In the genomic region with DNA sequence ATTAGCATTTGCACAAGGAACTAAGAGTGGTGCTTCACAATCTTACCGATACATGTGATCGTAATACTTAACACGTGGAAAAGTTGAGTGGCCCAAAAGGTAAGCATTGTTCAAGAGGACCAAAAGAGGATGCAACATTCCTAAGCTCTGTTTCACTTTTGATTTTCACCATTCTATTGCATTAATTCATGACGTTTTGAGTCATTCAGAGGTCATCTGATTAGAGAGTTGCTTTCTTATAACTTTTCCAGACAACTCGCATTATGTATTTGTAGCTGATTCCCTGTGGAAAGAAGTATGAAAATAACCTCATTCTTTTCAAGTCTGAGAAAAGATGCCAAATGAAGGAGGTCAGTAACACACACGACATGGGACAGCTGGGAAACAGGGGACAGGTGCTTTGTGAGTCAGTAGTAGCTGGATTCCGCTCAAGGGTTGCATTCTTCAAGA, we compare ENCODE assay signal across 14 cellular contexts.
DNase-seq lines count a peak whose midpoint lies in the region; ATAC-seq and TF ChIP-seq lines count a peak whose summit lies in the region.
"Had no signal": no experiment of that assay in that cellular context is flagged by ENCODE, and none has a peak within 500 bp of the region (broad histone marks: within the 10 kb centered on the region; RNA-seq: fewer than 3 reads in every experiment).

No MANE protein-coding gene starts in this region.

- H3K4me1 ChIP-seq in skeletal muscle satellite cell (ENCODE audit: control insufficient read depth, insufficient read depth, low read length): peaks cover 39% of the 10 kb centered on the region

- peak overlapping the region; percentile 31 for H3K9ac ChIP-seq in skeletal muscle satellite cell (ENCODE audit: low read depth, low read length)

- peaks cover 10% of the 10 kb centered on the region for H3K9me3 ChIP-seq in skeletal muscle satellite cell (replicated peaks; ENCODE audit: low read length)

- peak; percentile 95 for DNase-seq in HS-5 (ENCODE audit: low read depth)
- DNase-seq in fibroblast of peridontal ligament (ENCODE audit: extremely low read depth): peak; percentile 48
- DNase-seq in central memory CD4-positive, alpha-beta T cell: no peak
- DNase-seq: activated naive CD4-positive, alpha-beta T cell; CD8-positive, alpha-beta T cell; GDM1; Kasumi-1; NCI-H2029 treated with DMSO at 0.1 percent for 48 hours; NCI-H69 had no signal

- H3K4me3 ChIP-seq in skeletal muscle satellite cell (ENCODE audit: low read length): no peak overlapping the region
- H3K4me3 ChIP-seq: skin epidermis had no signal

- ATAC-seq in SK-N-SH treated with all-trans-retinoic acid at 6 μM for 48 hours: peak; percentile 56
- ATAC-seq in HG03342 (IDR thresholded peaks at IDR 0.05; ENCODE audit: unreplicated experiment): no peak
- ATAC-seq in GM21423 (IDR thresholded peaks at IDR 0.05; ENCODE audit: unreplicated experiment): no peak
- ATAC-seq: CD8-positive, alpha-beta T cell had no signal

- no peaks in the 10 kb centered on the region for H3K27me3 ChIP-seq in skeletal muscle satellite cell (ENCODE audit: control insufficient read depth, insufficient read depth, low read length)

- peak overlapping the region; percentile 41 for H3K4me2 ChIP-seq in skeletal muscle satellite cell (ENCODE audit: low read length)

- no peaks in the 10 kb centered on the region for H3K36me3 ChIP-seq in skeletal muscle satellite cell (ENCODE audit: insufficient read depth, low read length)

TF ChIP-seq in SK-N-SH treated with all-trans-retinoic acid at 6 μM for 48 hours, 23 proteins besides CTCF, POLR2A, EP300 and RAD21:
- TF ChIP-seq RARB (CRISPR knock-in tag; IDR thresholded peaks at IDR 0.05) (no peak), ISL1 (CRISPR knock-in tag; IDR thresholded peaks at IDR 0.05) (peak; percentile 47; the same call in 1 of the 2 replicates), TCF4 (CRISPR knock-in tag; IDR thresholded peaks at IDR 0.05; ENCODE audit: borderline replicate concordance) (no peak), PPARA (CRISPR knock-in tag; IDR thresholded peaks at IDR 0.05; ENCODE audit: borderline replicate concordance) (no peak), OSR1 (CRISPR knock-in tag; IDR thresholded peaks at IDR 0.05) (no peak), ZNF8 (CRISPR knock-in tag; IDR thresholded peaks at IDR 0.05) (no peak), ZFP3 (CRISPR knock-in tag; IDR thresholded peaks at IDR 0.05) (no peak), ESRRG (CRISPR knock-in tag; IDR thresholded peaks at IDR 0.05) (no peak), ZFP30 (CRISPR knock-in tag; IDR thresholded peaks at IDR 0.05) (no peak), SNAI2 (CRISPR knock-in tag; IDR thresholded peaks at IDR 0.05) (peak; percentile 74; the same call in 1 of the 2 replicates), ARNTL (CRISPR knock-in tag; IDR thresholded peaks at IDR 0.05; ENCODE audit: borderline replicate concordance, low read depth) (no peak), CSDC2 (CRISPR knock-in tag; IDR thresholded peaks at IDR 0.05) (0 out of 2 replicates have a peak, but pooled peaks have one; percentile 83)
- TF ChIP-seq, protein P1, sequence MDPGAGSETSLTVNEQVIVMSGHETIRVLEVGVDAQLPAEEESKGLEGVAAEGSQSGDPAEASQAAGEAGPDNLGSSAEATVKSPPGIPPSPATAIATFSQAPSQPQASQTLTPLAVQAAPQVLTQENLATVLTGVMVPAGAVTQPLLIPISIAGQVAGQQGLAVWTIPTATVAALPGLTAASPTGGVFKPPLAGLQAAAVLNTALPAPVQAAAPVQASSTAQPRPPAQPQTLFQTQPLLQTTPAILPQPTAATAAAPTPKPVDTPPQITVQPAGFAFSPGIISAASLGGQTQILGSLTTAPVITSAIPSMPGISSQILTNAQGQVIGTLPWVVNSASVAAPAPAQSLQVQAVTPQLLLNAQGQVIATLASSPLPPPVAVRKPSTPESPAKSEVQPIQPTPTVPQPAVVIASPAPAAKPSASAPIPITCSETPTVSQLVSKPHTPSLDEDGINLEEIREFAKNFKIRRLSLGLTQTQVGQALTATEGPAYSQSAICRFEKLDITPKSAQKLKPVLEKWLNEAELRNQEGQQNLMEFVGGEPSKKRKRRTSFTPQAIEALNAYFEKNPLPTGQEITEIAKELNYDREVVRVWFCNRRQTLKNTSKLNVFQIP (CRISPR knock-in tag; IDR thresholded peaks at IDR 0.05; ENCODE audit: borderline replicate concordance, low read depth): no peak
